ENCODE assay signal across 8 cellular contexts in genomic region chr16:4319454-4319853, GRCh38. TPM values are rescaled to one million over a fixed set of nuclear protein-coding genes. Genes with fewer than 3 reads are reported as not detected.
DNase-seq lines count a peak whose midpoint lies in the region; ATAC-seq and TF ChIP-seq lines count a peak whose summit lies in the region.

No MANE protein-coding gene starts in this region.

- no peaks in the 10 kb centered on the region for H3K9me3 Mint-ChIP-seq in memory B cell

- peaks cover 11% of the 10 kb centered on the region for H3K4me1 Mint-ChIP-seq in memory B cell

- H3K27ac ChIP-seq in heart right ventricle (peak overlapping the region in 9 of 10 donors; percentile 48 to 98 (median 87)), uterus (peak overlapping the region; percentile 90 to 96)

- H3K27ac Mint-ChIP-seq in memory B cell = no peak overlapping the region

- TF ChIP-seq CTCF in heart right ventricle (IDR thresholded peaks at IDR 0.05) (no peak), uterus (IDR thresholded peaks at IDR 0.05) (no peak)

- peaks cover 1% of the 10 kb centered on the region for H3K36me3 Mint-ChIP-seq in memory B cell

- intact Hi-C loops in heart right ventricle (cut with DNase I) (no loop called here), cardiac septum (cut with DNase I) (no loop called here), uterus (cut with DNase I; ENCODE audit: low total_unique reads) (no loop called here)

- H3K4me3 ChIP-seq in heart right ventricle (peak overlapping the region in 7 of 10 donors; percentile 1 to 82 (median 11)), uterus (no peak overlapping the region)

- WGBS in heart right ventricle, 2 donors = 61 to 63% methylated on average over 12 to 13 of the region's 13 CpGs

- H3K27me3 Mint-ChIP-seq in memory B cell = peaks cover 5% of the 10 kb centered on the region

- H3K9me3 ChIP-seq in heart right ventricle = no peaks in the 10 kb centered on the region
- no peaks in the 10 kb centered on the region for H3K9me3 ChIP-seq in uterus

- TF ChIP-seq POLR2A in uterus (IDR thresholded peaks at IDR 0.05) = no peak

- H3K4me1 ChIP-seq in heart right ventricle (peaks cover 61 to 88% (median 75%) of the 10 kb centered on the region in 9 donors), uterus (peaks cover 1 to 41% of the 10 kb centered on the region in 2 donors)

- peaks cover 0 to 28% (median 0%) of the 10 kb centered on the region in 7 donors for H3K27me3 ChIP-seq in heart right ventricle
- no peaks in the 10 kb centered on the region for H3K27me3 ChIP-seq in uterus

- H3K4me3 Mint-ChIP-seq in memory B cell = peak overlapping the region; percentile 59

- H3K36me3 ChIP-seq in heart right ventricle (no peaks in the 10 kb centered on the region), uterus (no peaks in the 10 kb centered on the region)

- no peak for ATAC-seq in heart right ventricle
- ATAC-seq in memory B cell (ENCODE audit: low read depth) = peak; percentile 91
- ATAC-seq in GM18873 (IDR thresholded peaks at IDR 0.05; ENCODE audit: low FRiP score, unreplicated experiment) = no peak

- no peak for DNase-seq in heart right ventricle
- DNase-seq in cardiac septum (ENCODE audit: low spot score) = no peak
- DNase-seq in activated T-cell treated with anti-CD3 and anti-CD28 coated beads, Interleukin-2, amount 50 U/mL, for 1 hour = peak; percentile 58
- peak; percentile 66 to 69 for DNase-seq in memory B cell (ENCODE audit: low spot score in 2 of 2)
- peak in 1 of 2 donors; percentile 58 for DNase-seq in uterus
- no peak for DNase-seq in cerebellar cortex (ENCODE audit: low spot score)
- DNase-seq in NCI-H2107 treated with DMSO at 0.1 percent for 48 hours (lab: John Stamatoyannopoulos, UW; ENCODE audit: unreplicated experiment) = no peak

RNA-seq across cellular contexts. Expression of gene GLIS2, which starts 3.6 kb away (rescaled TPM):
- total RNA-seq in heart right ventricle (10 to 100 TPM in 8 of 10 donors, 1 to 10 TPM in 2; 9.0 to 16.9 (median 14.9) TPM), cardiac septum (31.4 TPM), uterus (10 to 100 TPM in 1 of 4 donors, 1 to 10 TPM in 3; 2.9 to 55.8 (median 5.1) TPM)
- 10 to 100 TPM in 1 of 2 donors, 1 to 10 TPM in 1; 6.9 to 13.1 TPM for polyA plus RNA-seq in heart right ventricle

RNA-seq across cellular contexts. Expression of gene PAM16, which starts 31.7 kb away (rescaled TPM):
- total RNA-seq in heart right ventricle (10 to 100 TPM; 44.2 to 75.0 (median 55.6) TPM), cardiac septum (43.3 TPM), uterus (100 to 1,000 TPM in 1 of 4 donors, 10 to 100 TPM in 2, 1 to 10 TPM in 1; 8.9 to 438 (median 35.3) TPM)
- 100 to 1,000 TPM; 136 to 288 TPM for polyA plus RNA-seq in heart right ventricle

RNA-seq across cellular contexts. Expression of gene TFAP4, which starts 46.6 kb away (rescaled TPM):
- total RNA-seq in heart right ventricle (1 to 10 TPM; 1.8 to 6.6 (median 3.1) TPM), cardiac septum (1.4 TPM), uterus (10 to 100 TPM in 2 of 4 donors, 1 to 10 TPM in 2; 2.1 to 18.7 (median 8.2) TPM)
- polyA plus RNA-seq in heart right ventricle = 1 to 10 TPM; 2.0 to 4.6 TPM

RNA-seq across cellular contexts. Expression of gene VASN, which starts 52.2 kb away (rescaled TPM):
- total RNA-seq in heart right ventricle = 10 to 100 TPM in 1 of 10 donors, 1 to 10 TPM in 9; 3.1 to 14.7 (median 5.8) TPM
- polyA plus RNA-seq in heart right ventricle = 10 to 100 TPM in 1 of 2 donors, 1 to 10 TPM in 1; 7.7 to 27.9 TPM
- 6.3 TPM for total RNA-seq in cardiac septum
- total RNA-seq in uterus = 10 to 100 TPM in 3 of 4 donors, 1 to 10 TPM in 1; 3.6 to 49.0 (median 19.9) TPM

Comparison
In these comparisons a context has a peak if more than half of its experiments do, and no peak if none do; other contexts are left out.
1. DNase-seq: peak in activated T-cell treated with anti-CD3 and anti-CD28 coated beads, Interleukin-2, amount 50 U/mL, for 1 hour (single experiment) and memory B cell (2 of 2); none in heart right ventricle (0 of 2), cardiac septum (single experiment), cerebellar cortex (single experiment) and NCI-H2107 treated with DMSO at 0.1 percent for 48 hours (single experiment).
2. H3K4me3 ChIP-seq: peak in heart right ventricle (7 of 10); none in uterus (0 of 2).